26 cellular contexts compared by ENCODE assay signal in the genomic region with DNA sequence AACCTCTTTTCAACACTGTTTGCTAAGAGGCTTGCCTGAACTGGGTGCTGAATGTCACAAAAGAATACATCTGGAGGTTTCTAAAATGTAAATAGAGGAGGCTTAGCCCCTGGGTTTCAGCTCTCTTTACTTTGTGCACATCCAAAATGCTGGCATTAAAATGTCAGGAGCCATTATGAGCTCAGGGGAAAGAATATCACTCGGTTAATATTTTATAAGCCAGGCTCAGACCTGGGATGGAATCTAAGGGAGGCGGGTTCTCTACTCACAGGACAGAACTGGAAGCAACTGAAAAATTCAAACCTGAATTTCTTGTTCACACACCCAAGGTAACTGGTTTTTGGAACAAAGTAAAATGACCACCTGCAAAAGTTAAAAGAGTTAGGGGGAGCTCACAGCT.
A peak's percentile ranks its signal among the peaks of the same experiment; 100 is the strongest.
DNase-seq lines count a peak whose midpoint lies in the region; ATAC-seq and TF ChIP-seq lines count a peak whose summit lies in the region.
"Had no signal": no experiment of that assay in that cellular context is flagged by ENCODE, and none has a peak within 500 bp of the region (broad histone marks: within the 10 kb centered on the region; RNA-seq: fewer than 3 reads in every experiment).

No MANE protein-coding gene starts in this region.

- no peaks in the 10 kb centered on the region for H3K36me3 Mint-ChIP-seq in activated naive CD8-positive, alpha-beta T cell treated with anti-CD3 and anti-CD28 coated beads for 36 hours
- no peaks in the 10 kb centered on the region for H3K36me3 Mint-ChIP-seq in MCF 10A (ENCODE audit: insufficient read depth, unreplicated experiment)
- H3K36me3 Mint-ChIP-seq: IgD-negative memory B cell; immature natural killer cell; naive thymus-derived CD4-positive, alpha-beta T cell had no signal

- POLR2A ChIA-PET in MCF 10A (lab: Yijun Ruan, JAX), result interaction anchor here (3.8 kb wide), 1 partner anchor 627 kb away, joined by 12 read pairs; no protein-coding TSS in a partner anchor

- H3K27ac ChIP-seq in VCaP, result peak overlapping the region; percentile 5
- H3K27ac ChIP-seq: BLaER1 treated with 17β-estradiol and CSF1 and Interleukin-3, amounts not matched to agents 10 nM and 100 nM; brain microvascular endothelial cell; hepatocyte; left lung; ovary; right lobe of liver had no signal

- CTCF ChIA-PET in MCF 10A (lab: Yijun Ruan, JAX), result interaction anchor here (0.5 to 14.4 kb wide), 44 partner anchors 10 to 702 kb away, joined by 3 to 577 read pairs (median 4); no protein-coding TSS in a partner anchor

- intact Hi-C loops in MCF 10A (cut with micrococcal nuclease), result no loop called here

- no peak for ATAC-seq in GM21390 (IDR thresholded peaks at IDR 0.05; ENCODE audit: unreplicated experiment)
- ATAC-seq: esophagus mucosa; naive thymus-derived CD4-positive, alpha-beta T cell; right lobe of liver; SK-N-SH treated with all-trans-retinoic acid at 6 μM for 48 hours had no signal

- BruUV-seq in MCF 10A (replicated peaks; lab: Mats Ljungman, UMichigan), result no TSS peak

- peak; percentile 14 for DNase-seq in Caki2 (ENCODE audit: low read depth)
- peak; percentile 90 for DNase-seq in NCI-H1417 treated with DMSO at 0.1 percent for 48 hours (lab: John Stamatoyannopoulos, UW)
- DNase-seq in NCI-H2227 treated with DMSO at 0.1 percent for 48 hours (lab: John Stamatoyannopoulos, UW), result peak; percentile 78
- no peak for DNase-seq in activated naive CD8-positive, alpha-beta T cell treated with anti-CD3 and anti-CD28 coated beads for 36 hours
- no peak for DNase-seq in NCI-H1048 (lab: John Stamatoyannopoulos, UW)
- DNase-seq in MCF 10A (ENCODE audit: unreplicated experiment), result no peak
- DNase-seq: activated B cell treated with CpG ODN at 0.5 μM for 24 hours; activated CD4-positive, alpha-beta T cell treated with anti-CD3 and anti-CD28 coated beads, Interleukin-2, amount 50 U/mL, for 48 hours; activated gamma-delta T cell; activated T-cell treated with anti-CD3 and anti-CD28 coated beads for 4 hours; brain microvascular endothelial cell; effector CD8-positive, alpha-beta T cell; foreskin melanocyte; immature natural killer cell; left lung; naive thymus-derived CD4-positive, alpha-beta T cell; NCI-H2171 treated with DMSO at 0.1 percent for 48 hours; ovary; right lobe of liver had no signal

- TF ChIP-seq CTCF in VCaP (conservative IDR thresholded peaks at IDR 0.05), result no peak
- TF ChIP-seq CTCF in MCF 10A (IDR thresholded peaks at IDR 0.05; ENCODE audit: unreplicated experiment), result no peak

- no peak overlapping the region for H3K4me3 Mint-ChIP-seq in activated naive CD8-positive, alpha-beta T cell treated with anti-CD3 and anti-CD28 coated beads for 36 hours
- H3K4me3 Mint-ChIP-seq in MCF 10A (ENCODE audit: unreplicated experiment), result no peak overlapping the region
- H3K4me3 Mint-ChIP-seq: activated B cell treated with CpG ODN at 0.5 μM for 24 hours; IgD-negative memory B cell; immature natural killer cell; naive thymus-derived CD4-positive, alpha-beta T cell had no signal

- in situ Hi-C loops in Caki2 (cut with HindIII; ENCODE audit: low pct_unique_long_range_greater_than_20kb, low sequenced_read_pairs), result loop anchor here (25.0 kb wide), 1 partner anchor 618 kb away; no protein-coding TSS in a partner anchor

- no peak overlapping the region for H3K27ac Mint-ChIP-seq in activated naive CD8-positive, alpha-beta T cell treated with anti-CD3 and anti-CD28 coated beads for 36 hours
- no peak overlapping the region for H3K27ac Mint-ChIP-seq in MCF 10A (ENCODE audit: low read depth, unreplicated experiment)
- H3K27ac Mint-ChIP-seq: activated B cell treated with CpG ODN at 0.5 μM for 24 hours; IgD-negative memory B cell; immature natural killer cell; naive thymus-derived CD4-positive, alpha-beta T cell had no signal

- peaks cover 35% of the 10 kb centered on the region for H3K27me3 Mint-ChIP-seq in activated naive CD8-positive, alpha-beta T cell treated with anti-CD3 and anti-CD28 coated beads for 36 hours
- peaks cover 50% of the 10 kb centered on the region for H3K27me3 Mint-ChIP-seq in MCF 10A (ENCODE audit: insufficient read depth, unreplicated experiment)

- H3K9me3 Mint-ChIP-seq in activated naive CD8-positive, alpha-beta T cell treated with anti-CD3 and anti-CD28 coated beads for 36 hours, result no peaks in the 10 kb centered on the region
- H3K9me3 Mint-ChIP-seq in MCF 10A (ENCODE audit: unreplicated experiment), result no peaks in the 10 kb centered on the region
- H3K9me3 Mint-ChIP-seq: activated B cell treated with CpG ODN at 0.5 μM for 24 hours, IgD-negative memory B cell, immature natural killer cell had no signal

- H3K4me1 Mint-ChIP-seq in activated naive CD8-positive, alpha-beta T cell treated with anti-CD3 and anti-CD28 coated beads for 36 hours, result no peaks in the 10 kb centered on the region
- no peaks in the 10 kb centered on the region for H3K4me1 Mint-ChIP-seq in MCF 10A (ENCODE audit: insufficient read depth, unreplicated experiment)
- H3K4me1 Mint-ChIP-seq: activated B cell treated with CpG ODN at 0.5 μM for 24 hours, IgD-negative memory B cell had no signal

Comparison
In these comparisons a context has a peak if more than half of its experiments do, and no peak if none do; other contexts are left out.
1. DNase-seq: peak in Caki2 (single experiment), NCI-H1417 treated with DMSO at 0.1 percent for 48 hours (single experiment) and NCI-H2227 treated with DMSO at 0.1 percent for 48 hours (single experiment); none in activated naive CD8-positive, alpha-beta T cell treated with anti-CD3 and anti-CD28 coated beads for 36 hours (single experiment), NCI-H1048 (single experiment) and MCF 10A (single experiment).